21 cellular contexts compared by ENCODE assay signal in the genomic region with DNA sequence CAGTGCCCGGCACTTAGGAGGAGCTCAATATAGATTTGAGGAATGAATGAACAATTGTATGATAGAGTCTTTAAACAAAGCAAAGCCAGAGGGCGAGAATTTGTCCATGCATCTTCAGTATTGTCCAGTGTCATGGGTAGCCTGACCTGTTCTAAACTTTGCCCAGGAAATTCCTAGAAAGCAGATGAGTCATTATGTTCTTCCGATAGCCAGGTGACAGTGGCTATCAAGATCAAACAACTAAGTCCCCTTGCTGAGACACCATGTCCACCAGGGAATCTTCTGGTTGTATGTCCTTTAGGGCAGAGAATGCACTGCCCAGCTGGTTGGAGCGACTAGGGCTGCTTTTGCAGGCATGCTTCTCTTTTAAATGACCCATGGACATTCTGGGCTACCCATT. TPM values are rescaled to one million over a fixed set of nuclear protein-coding genes. Genes with fewer than 3 reads are reported as not detected.
DNase-seq lines count a peak whose midpoint lies in the region; ATAC-seq, FAIRE-seq and TF ChIP-seq lines count a peak whose summit lies in the region.
"Had no signal": no experiment of that assay in that cellular context is flagged by ENCODE, and none has a peak within 500 bp of the region (broad histone marks: within the 10 kb centered on the region; RNA-seq: fewer than 3 reads in every experiment).

No MANE protein-coding gene starts in this region.

- no peaks in the 10 kb centered on the region for H3K79me2 ChIP-seq in K562 (ENCODE audit: control insufficient read depth, insufficient read depth, low read length)
- no peaks in the 10 kb centered on the region for H3K79me2 ChIP-seq in HepG2 (ENCODE audit: insufficient read depth, low read length)

- CTCF ChIA-PET in K562 (lab: Yijun Ruan, JAX; ENCODE audit: low intra/inter-chr PET ratio) = no interaction called here
- CTCF ChIA-PET in HepG2 (lab: Yijun Ruan, JAX; ENCODE audit: low intra/inter-chr PET ratio, low total read pairs) = no interaction called here

- TF ChIP-seq RAD21 in K562 (CRISPR knock-in tag; conservative IDR thresholded peaks at IDR 0.05 in 1 of 2, IDR thresholded peaks at IDR 0.05 in 1 of 2) (no peak), HepG2 (CRISPR knock-in tag; IDR thresholded peaks at IDR 0.05) (no peak)

- H3K4me2 ChIP-seq in K562 (ENCODE audit: insufficient read depth, low read length) (peak overlapping the region; percentile 33; the same call in 1 of the 2 replicates), HepG2 (ENCODE audit: low read depth, low read length) (no peak overlapping the region)
- H3K4me2 ChIP-seq: GM23338, KMS-11 had no signal

- intact Hi-C loops in K562 (cut with micrococcal nuclease) (no loop called here), HepG2 (cut with micrococcal nuclease; ENCODE audit: unreplicated experiment) (no loop called here)

- DNase-seq in DMS53 (lab: John Stamatoyannopoulos, UW) (peak; percentile 65), M059J (ENCODE audit: low read depth) (peak; percentile 23), K562 (ENCODE audit: extremely low read depth in 1 of 4, low spot score in 3 of 4) (peak; percentile 28 to 42 (median 40)), HepG2 (ENCODE audit: low spot score) (peak; percentile 54), H54 (ENCODE audit: insufficient read length, low spot score) (no peak), islet precursor cell (no peak)
- DNase-seq: ACHN; CD4-positive, alpha-beta T cell; DMS79; GDM1; H7 had no signal

- BruUV-seq in K562 (replicated peaks; lab: Mats Ljungman, UMichigan) (no TSS peak), HepG2 (replicated peaks; lab: Mats Ljungman, UMichigan) (no TSS peak)

- in situ Hi-C loops in K562 (cut with MboI) = no loop called here
- in situ Hi-C loops in HepG2 (cut with HindIII; ENCODE audit: extremely low pct_ligation_motif_present, low pct_unique_long_range_greater_than_20kb) = no loop called here

- H3K4me3 ChIP-seq in K562 (no peak overlapping the region), HepG2 (replicated peaks in 1 of 3; ENCODE audit: insufficient read depth in 1 of 3, low read depth in 2 of 3, low read length in 3 of 3) (no peak overlapping the region)
- H3K4me3 ChIP-seq: GM23338 had no signal

- 1% methylated on average over 4 of the region's 4 CpGs for WGBS in K562 (ENCODE audit: insufficient coverage, low coverage, missing lambda C conversion rate)
- WGBS in HepG2 (ENCODE audit: low lambda C conversion rate) = 3% methylated on average over 3 of the region's 4 CpGs

- no peaks in the 10 kb centered on the region for H3K36me3 ChIP-seq in K562 (ENCODE audit: control insufficient read depth, insufficient read depth, low read length)
- no peaks in the 10 kb centered on the region for H3K36me3 ChIP-seq in HepG2 (replicated peaks in 1 of 2; ENCODE audit: control insufficient read depth in 1 of 2, insufficient read depth in 2 of 2, low read length in 2 of 2)

- POLR2A ChIA-PET in K562 (lab: Yijun Ruan, JAX) (no interaction called here), HepG2 (lab: Yijun Ruan, JAX) (no interaction called here)

- ATAC-seq in K562 (no peak), HepG2 (no peak), HG03342 (IDR thresholded peaks at IDR 0.05; ENCODE audit: unreplicated experiment) (no peak)
- ATAC-seq: GM23338, HCT116 had no signal

- H3K27ac ChIP-seq in K562 (ENCODE audit: extremely low read depth, low read depth, low read length) (no peak overlapping the region), HepG2 (ENCODE audit: extremely low read length, insufficient read depth, low read length) (no peak overlapping the region)
- H3K27ac ChIP-seq: C4-2B, KMS-11 had no signal

- H2AFZ ChIP-seq in K562 (ENCODE audit: low read depth, low read length) = no peak overlapping the region
- H2AFZ ChIP-seq in HepG2 (ENCODE audit: low read length) = no peak overlapping the region
- H2AFZ ChIP-seq: GM23338 had no signal

- no peaks in the 10 kb centered on the region for H3K9me1 ChIP-seq in K562 (ENCODE audit: control insufficient read depth, insufficient read depth, low read length)

- H3K27me3 ChIP-seq in K562 (ENCODE audit: control insufficient read depth in 2 of 2, insufficient read depth in 2 of 2, low read length in 2 of 2) (peaks cover 39 to 78% of the 10 kb centered on the region in 2 experiments), HepG2 (ENCODE audit: control insufficient read depth in 1 of 2, insufficient read depth in 2 of 2, low read length in 2 of 2) (peaks cover 5 to 68% of the 10 kb centered on the region in 2 experiments; a peak in 4 of 5 replicates)

- no peak for TF ChIP-seq EP300 in K562 (IDR thresholded peaks at IDR 0.05; ENCODE audit: low read length)
- no peak for TF ChIP-seq EP300 in HepG2 (IDR thresholded peaks at IDR 0.05; ENCODE audit: low read depth in 2 of 2, low read length in 2 of 2)
- TF ChIP-seq EP300 in HepG2 (CRISPR knock-in tag; IDR thresholded peaks at IDR 0.05; ENCODE audit: borderline replicate concordance) = no peak

- peaks cover 7 to 10% of the 10 kb centered on the region in 2 experiments for H3K4me1 ChIP-seq in K562 (replicated peaks in 1 of 2; ENCODE audit: control insufficient read depth in 2 of 2, insufficient read depth in 2 of 2, low read length in 2 of 2)
- peaks cover 12% of the 10 kb centered on the region for H3K4me1 ChIP-seq in HepG2 (ENCODE audit: insufficient read depth, low read length)

- H4K20me1 ChIP-seq in K562 (replicated peaks; ENCODE audit: control insufficient read depth, insufficient read depth, low read length) (peaks cover 36% of the 10 kb centered on the region), HepG2 (ENCODE audit: insufficient read depth, low read length) (no peaks in the 10 kb centered on the region)

- FAIRE-seq in K562 (lab: Jason Lieb, UNC) (peak; percentile 54), HepG2 (lab: Jason Lieb, UNC) (no peak), H54 (lab: Jason Lieb, UNC) (no peak)
- FAIRE-seq: GM12892, GM18507 had no signal

- H3K9me3 ChIP-seq in K562 (replicated peaks; ENCODE audit: control insufficient read depth, insufficient read depth, low read depth, low read length) = no peaks in the 10 kb centered on the region
- H3K9me3 ChIP-seq in HepG2 (ENCODE audit: low read length) = no peaks in the 10 kb centered on the region

- no peak overlapping the region for H3K9ac ChIP-seq in K562 (ENCODE audit: insufficient read depth in 1 of 2, low read depth in 2 of 2, low read length in 2 of 2)
- no peak overlapping the region for H3K9ac ChIP-seq in HepG2 (ENCODE audit: insufficient read depth, low read depth, low read length)
- H3K9ac ChIP-seq: KMS-11 had no signal

- TF ChIP-seq CTCF in K562 (IDR thresholded peaks at IDR 0.05 in 2 of 3, conservative IDR thresholded peaks at IDR 0.05 in 1 of 3; ENCODE audit: insufficient read depth in 2 of 3, low read depth in 1 of 3, low read length in 3 of 3) (no peak), HepG2 (CRISPR knock-in tag; IDR thresholded peaks at IDR 0.05) (no peak)

- TF ChIP-seq POLR2A in K562 (conservative IDR thresholded peaks at IDR 0.05) (no peak), HepG2 (IDR thresholded peaks at IDR 0.05; ENCODE audit: insufficient read depth in 1 of 2, low read depth in 2 of 2, low read length in 2 of 2) (no peak), H54 (IDR thresholded peaks at IDR 0.05; ENCODE audit: low read depth, low read length) (no peak)

RNA-seq across cellular contexts. Expression of a gene that starts 1.8 kb away (rescaled TPM):
- total RNA-seq in M059J (2014; rRNA removed; shearing (Covaris generic)) = 0.07 TPM in 1 of 2 replicates, not detected in the other
- not detected in 2 replicates for total RNA-seq in K562 (2011; cell fraction: chromatin; rRNA removed; ENCODE audit: low replicate concordance)
- not detected in 2 replicates for total RNA-seq in K562 (2011; cell fraction: nucleolus; rRNA removed)
- not detected in 2 replicates for total RNA-seq in K562 (2011; cell fraction: nucleoplasm; rRNA removed)
- total RNA-seq in K562 (2014; rRNA removed) (not detected in 2 replicates), K562 (2014; rRNA removed; fragmentation: Illumina TruSeq; extraction: Trizol) (not detected in 2 replicates), K562 (2015; rRNA removed; fragmentation: Illumina TruSeq; extraction: Trizol) (not detected in 2 replicates), K562 (2021) (not detected in 2 replicates), HepG2 (2016; rRNA removed; fragmentation: Illumina TruSeq; extraction: Trizol) (0.04 and 0.15 TPM in 2 replicates)
- polyA plus RNA-seq in K562 (2011; rRNA removed) (not detected in 2 replicates), K562 (2014; fragmentation: Illumina TruSeq; extraction: Trizol) (0.03 TPM in 1 of 2 replicates, not detected in the other), K562 (2014; fragmentation: Nextera tagmentation; extraction: Ambion mirVana) (not detected), K562 (2014; rRNA removed) (not detected in 2 replicates), HepG2 (2011; rRNA removed) (0.03 and 0.11 TPM in 2 replicates)
- not detected in 2 replicates for polyA plus RNA-seq in K562 (2011; cell fraction: cytosol; rRNA removed)
- 0.13 TPM in 1 of 2 replicates, not detected in the other for polyA plus RNA-seq in K562 (2011; cell fraction: nucleus; rRNA removed)
- 0.01 and 0.03 TPM in 2 replicates for polyA plus RNA-seq in K562 (2012)
- polyA minus RNA-seq in K562 (2011; rRNA and poly(A)+ RNA removed) = not detected in 2 replicates
- polyA minus RNA-seq in K562 (2011; cell fraction: cytosol; rRNA and poly(A)+ RNA removed) = not detected in 2 replicates
- polyA minus RNA-seq in K562 (2011; cell fraction: nucleus; rRNA and poly(A)+ RNA removed) = under 0.01 TPM in 1 of 2 replicates, not detected in the other
- total RNA-seq in HepG2 (2016; cell fraction: cytosol; rRNA removed; fragmentation: Illumina TruSeq; extraction: Trizol; ENCODE audit: low read depth) = not detected in 2 replicates
- 0.04 TPM in 1 of 2 replicates, not detected in the other for total RNA-seq in HepG2 (2016; cell fraction: insoluble cytoplasmic fraction; rRNA removed; fragmentation: Illumina TruSeq; extraction: Trizol)
- total RNA-seq in HepG2 (2016; cell fraction: membrane; rRNA removed; fragmentation: Illumina TruSeq; extraction: Trizol) = 0.06 TPM in 1 of 2 replicates, not detected in the other
- total RNA-seq in HepG2 (2016; cell fraction: nucleus; rRNA removed; fragmentation: Illumina TruSeq; extraction: Trizol) = 0.09 TPM in 1 of 2 replicates, not detected in the other
- 0.03 TPM in 2 replicates for polyA plus RNA-seq in HepG2 (2011; cell fraction: cytosol; rRNA removed)
- polyA plus RNA-seq in HepG2 (2011; cell fraction: nucleus; rRNA removed) = 0.19 and 0.43 TPM in 2 replicates
- 0.04 TPM in 1 of 2 replicates, not detected in the other for polyA plus RNA-seq in HepG2 (2012)
- not detected in 2 replicates for polyA plus RNA-seq in HepG2 (2016; cell fraction: cytosol; fragmentation: Illumina TruSeq; extraction: Trizol; ENCODE audit: low read depth)
- polyA plus RNA-seq in HepG2 (2016; cell fraction: insoluble cytoplasmic fraction; fragmentation: Illumina TruSeq; extraction: Trizol; ENCODE audit: low read depth) = 0.09 TPM in 1 of 2 replicates, not detected in the other
- 0.07 and 0.13 TPM in 2 replicates for polyA plus RNA-seq in HepG2 (2016; cell fraction: membrane; fragmentation: Illumina TruSeq; extraction: Trizol; ENCODE audit: low read depth)
- polyA plus RNA-seq in HepG2 (2016; cell fraction: nucleus; fragmentation: Illumina TruSeq; extraction: Trizol; ENCODE audit: insufficient read depth, low read depth) = 0.40 and 0.41 TPM in 2 replicates
- polyA minus RNA-seq in HepG2 (2011; rRNA and poly(A)+ RNA removed; ENCODE audit: low replicate concordance) = 0.02 and 0.09 TPM in 2 replicates
- not detected in 2 replicates for polyA minus RNA-seq in HepG2 (2011; cell fraction: cytosol; rRNA and poly(A)+ RNA removed)
- 0.39 TPM in 1 of 2 replicates, not detected in the other for polyA minus RNA-seq in HepG2 (2011; cell fraction: nucleus; rRNA and poly(A)+ RNA removed)
- total RNA-seq: A172; CD4-positive, alpha-beta T cell; Daoy; GM23338; H7 had no signal
- polyA plus RNA-seq: BJ, GM23338 had no signal

RNA-seq across cellular contexts. Expression of a gene that starts 58.1 kb away (rescaled TPM):
- total RNA-seq in M059J (2014; rRNA removed; shearing (Covaris generic)) = 0.44 and 0.69 TPM in 2 replicates
- 0.21 TPM in 1 of 2 replicates, not detected in the other for total RNA-seq in K562 (2011; cell fraction: chromatin; rRNA removed; ENCODE audit: low replicate concordance)
- 0.17 TPM in 1 of 2 replicates, not detected in the other for total RNA-seq in K562 (2011; cell fraction: nucleolus; rRNA removed)
- not detected in 2 replicates for total RNA-seq in K562 (2011; cell fraction: nucleoplasm; rRNA removed)
- total RNA-seq in K562 (2014; rRNA removed) (not detected in 2 replicates), K562 (2014; rRNA removed; fragmentation: Illumina TruSeq; extraction: Trizol) (0.07 TPM in 1 of 2 replicates, not detected in the other), K562 (2015; rRNA removed; fragmentation: Illumina TruSeq; extraction: Trizol) (not detected in 2 replicates), K562 (2021) (not detected in 2 replicates), HepG2 (2016; rRNA removed; fragmentation: Illumina TruSeq; extraction: Trizol) (0.34 and 0.46 TPM in 2 replicates)
- polyA plus RNA-seq in K562 (2011; rRNA removed) (0.09 and 0.29 TPM in 2 replicates), K562 (2014; fragmentation: Illumina TruSeq; extraction: Trizol) (0.12 TPM in 1 of 2 replicates, not detected in the other), K562 (2014; fragmentation: Nextera tagmentation; extraction: Ambion mirVana) (under 1 TPM; 0.03 to 0.06 TPM), K562 (2014; rRNA removed) (not detected in 2 replicates), HepG2 (2011; rRNA removed) (0.05 and 0.39 TPM in 2 replicates)
- 0.31 TPM in 1 of 2 replicates, not detected in the other for polyA plus RNA-seq in K562 (2011; cell fraction: cytosol; rRNA removed)
- 0.04 and 0.28 TPM in 2 replicates for polyA plus RNA-seq in K562 (2011; cell fraction: nucleus; rRNA removed)
- polyA plus RNA-seq in K562 (2012) = 0.04 and 0.17 TPM in 2 replicates
- polyA minus RNA-seq in K562 (2011; rRNA and poly(A)+ RNA removed) = 0.14 and 0.42 TPM in 2 replicates
- polyA minus RNA-seq in K562 (2011; cell fraction: cytosol; rRNA and poly(A)+ RNA removed) = not detected in 2 replicates
- polyA minus RNA-seq in K562 (2011; cell fraction: nucleus; rRNA and poly(A)+ RNA removed) = 0.13 TPM in 1 of 2 replicates, not detected in the other
- total RNA-seq in HepG2 (2016; cell fraction: cytosol; rRNA removed; fragmentation: Illumina TruSeq; extraction: Trizol; ENCODE audit: low read depth) = not detected in 2 replicates
- total RNA-seq in HepG2 (2016; cell fraction: insoluble cytoplasmic fraction; rRNA removed; fragmentation: Illumina TruSeq; extraction: Trizol) = 0.32 and 0.49 TPM in 2 replicates
- total RNA-seq in HepG2 (2016; cell fraction: membrane; rRNA removed; fragmentation: Illumina TruSeq; extraction: Trizol) = 0.22 TPM in 1 of 2 replicates, not detected in the other
- 0.19 and 0.28 TPM in 2 replicates for total RNA-seq in HepG2 (2016; cell fraction: nucleus; rRNA removed; fragmentation: Illumina TruSeq; extraction: Trizol)
- polyA plus RNA-seq in HepG2 (2011; cell fraction: cytosol; rRNA removed) = 0.09 and 0.19 TPM in 2 replicates
- polyA plus RNA-seq in HepG2 (2011; cell fraction: nucleus; rRNA removed) = 0.31 and 0.34 TPM in 2 replicates
- not detected in 2 replicates for polyA plus RNA-seq in HepG2 (2012)
- polyA plus RNA-seq in HepG2 (2016; cell fraction: cytosol; fragmentation: Illumina TruSeq; extraction: Trizol; ENCODE audit: low read depth) = 0.06 and 0.08 TPM in 2 replicates
- polyA plus RNA-seq in HepG2 (2016; cell fraction: insoluble cytoplasmic fraction; fragmentation: Illumina TruSeq; extraction: Trizol; ENCODE audit: low read depth) = 0.50 and 0.66 TPM in 2 replicates
- 0.10 TPM in 1 of 2 replicates, not detected in the other for polyA plus RNA-seq in HepG2 (2016; cell fraction: membrane; fragmentation: Illumina TruSeq; extraction: Trizol; ENCODE audit: low read depth)
- 0.24 TPM in 1 of 2 replicates, not detected in the other for polyA plus RNA-seq in HepG2 (2016; cell fraction: nucleus; fragmentation: Illumina TruSeq; extraction: Trizol; ENCODE audit: insufficient read depth, low read depth)
- 0.12 TPM in 1 of 2 replicates, not detected in the other for polyA minus RNA-seq in HepG2 (2011; rRNA and poly(A)+ RNA removed; ENCODE audit: low replicate concordance)
- polyA minus RNA-seq in HepG2 (2011; cell fraction: cytosol; rRNA and poly(A)+ RNA removed) = not detected in 2 replicates
- not detected in 2 replicates for polyA minus RNA-seq in HepG2 (2011; cell fraction: nucleus; rRNA and poly(A)+ RNA removed)
- total RNA-seq: GM23338, H7 had no signal
- polyA plus RNA-seq: GM23338 had no signal

Comparison
In these comparisons a context has a peak if more than half of its experiments do, and no peak if none do; other contexts are left out.
1. DNase-seq: peak in DMS53 (single experiment), M059J (single experiment), K562 (4 of 4) and HepG2 (single experiment); none in H54 (single experiment) and islet precursor cell (single experiment).